Comparison of ENCODE assay signal across 22 cellular contexts in genomic region chr5:115565233-115565632, GRCh38. TPM values are rescaled to one million over a fixed set of nuclear protein-coding genes. Genes with fewer than 3 reads are reported as not detected.
DNase-seq lines count a peak whose midpoint lies in the region; ATAC-seq and TF ChIP-seq lines count a peak whose summit lies in the region.
"Had no signal": no experiment of that assay in that cellular context is flagged by ENCODE, and none has a peak within 500 bp of the region (broad histone marks: within the 10 kb centered on the region; RNA-seq: fewer than 3 reads in every experiment).

No MANE protein-coding gene starts in this region.

- no peak overlapping the region for H3K4me3 ChIP-seq in choroid plexus epithelial cell (ENCODE audit: low read depth, low read length)
- H3K4me3 ChIP-seq: BLaER1 treated with 17β-estradiol and CSF1 and Interleukin-3, amounts not matched to agents 10 nM and 100 nM; GM12878; GM23338; SJCRH30 had no signal

- no peak for TF ChIP-seq CTCF in choroid plexus epithelial cell (conservative IDR thresholded peaks at IDR 0.05; ENCODE audit: low read depth, low read length)

- DNase-seq in left ventricle myocardium superior (no peak), Right ventricle myocardium superior (no peak), NCI-H69 (lab: John Stamatoyannopoulos, UW) (peak; percentile 17), choroid plexus epithelial cell (ENCODE audit: low read depth) (peak; percentile 17), NCI-H526 (lab: John Stamatoyannopoulos, UW) (no peak), RPMI8226 (no peak)
- DNase-seq in stimulated activated naive CD8-positive, alpha-beta T cell treated with anti-CD3 and anti-CD28 coated beads, Interleukin-15, Interleukin-2, amounts not matched to agents 100 U/mL and 50 U/mL, for 24 hours = no peak
- DNase-seq: CD4-positive, alpha-beta T cell; DMS53; GDM1; H9; MV-4-11; NCI-H1105; NCI-H1436 treated with DMSO at 0.1 percent for 48 hours; NCI-H187 treated with DMSO at 0.1 percent for 48 hours; NCI-H2171 treated with DMSO at 0.1 percent for 48 hours; NCI-H524 treated with DMSO at 0.1 percent for 48 hours; SJCRH30 had no signal

- peak; percentile 63 for ATAC-seq in left ventricle myocardium superior
- ATAC-seq in Right ventricle myocardium superior (ENCODE audit: poor library complexity) = no peak
- ATAC-seq in stimulated activated naive CD8-positive, alpha-beta T cell treated with anti-CD3 and anti-CD28 coated beads, Interleukin-15, Interleukin-2, amounts not matched to agents 100 U/mL and 50 U/mL, for 24 hours = no peak
- ATAC-seq: GM12878, GM23338 had no signal

- intact Hi-C loops in left ventricle myocardium superior (cut with micrococcal nuclease) = no loop called here
- intact Hi-C loops in Right ventricle myocardium superior (cut with DNase I) = no loop called here

RNA-seq across cellular contexts. Expression of gene FEM1C, which starts 20.7 kb away (rescaled TPM):
- total RNA-seq in left ventricle myocardium superior = 43.1 TPM
- 46.8 TPM for total RNA-seq in Right ventricle myocardium superior

RNA-seq across cellular contexts. Expression of gene TICAM2, which starts 37.0 kb away (rescaled TPM):
- total RNA-seq in left ventricle myocardium superior (3.0 TPM), Right ventricle myocardium superior (2.7 TPM)
- total RNA-seq: GM23338, HT-29 had no signal

Comparison
In these comparisons a context has a peak if more than half of its experiments do, and no peak if none do; other contexts are left out.
1. DNase-seq: peak in NCI-H69 (single experiment) and choroid plexus epithelial cell (single experiment); none in left ventricle myocardium superior (single experiment), Right ventricle myocardium superior (single experiment), NCI-H526 (0 of 2), RPMI8226 (single experiment) and stimulated activated naive CD8-positive, alpha-beta T cell treated with anti-CD3 and anti-CD28 coated beads, Interleukin-15, Interleukin-2, amounts not matched to agents 100 U/mL and 50 U/mL, for 24 hours (single experiment).